In genomic region chr12:124388038-124388676, GRCh38 we compare ENCODE assay signal across 9 cellular contexts.
DNase-seq lines count a peak whose midpoint lies in the region; ATAC-seq, FAIRE-seq and TF ChIP-seq lines count a peak whose summit lies in the region.
"Had no signal": no experiment of that assay in that cellular context is flagged by ENCODE, and none has a peak within 500 bp of the region (broad histone marks: within the 10 kb centered on the region; RNA-seq: fewer than 3 reads in every experiment).

No MANE protein-coding gene starts in this region.

- TF ChIP-seq POLR2A in A549 (IDR thresholded peaks at IDR 0.05; ENCODE audit: low read length): 0 out of 2 replicates have a peak, but pooled peaks have one; percentile 4

- H3K4me3 ChIP-seq in A549: peak overlapping the region; percentile 79
- H3K4me3 ChIP-seq in Karpas-422 (ENCODE audit: low read length): peak overlapping the region; percentile 61
- H3K4me3 ChIP-seq in duodenal mucosa (ENCODE audit: low read depth in 1 of 2, low read length in 2 of 2): peak overlapping the region; percentile 61

- TF ChIP-seq RAD21 in A549 (conservative IDR thresholded peaks at IDR 0.05 in 1 of 2, IDR thresholded peaks at IDR 0.05 in 1 of 2): no peak

- peaks cover 53% of the 10 kb centered on the region for H3K4me1 Mint-ChIP-seq in nephron

- no peaks in the 10 kb centered on the region for H3K9me3 Mint-ChIP-seq in nephron

- FAIRE-seq in A549 (lab: Jason Lieb, UNC): no peak
- no peak for FAIRE-seq in GM19239 (lab: Jason Lieb, UNC)

- no peaks in the 10 kb centered on the region for H3K27me3 Mint-ChIP-seq in nephron (ENCODE audit: low read depth)

- H4K20me1 ChIP-seq in Karpas-422 (ENCODE audit: insufficient read depth, low read depth, low read length): no peaks in the 10 kb centered on the region

- peaks cover 14% of the 10 kb centered on the region for H3K36me3 Mint-ChIP-seq in nephron (ENCODE audit: low read depth)

- H3K36me3 ChIP-seq in Karpas-422 (ENCODE audit: insufficient read depth, low read length) (no peaks in the 10 kb centered on the region), duodenal mucosa (ENCODE audit: control insufficient read depth in 1 of 2, insufficient read depth in 2 of 2, low read length in 2 of 2) (peaks cover 11 to 23% of the 10 kb centered on the region in 2 donors)

- H3K9me3 ChIP-seq in A549: no peaks in the 10 kb centered on the region
- no peaks in the 10 kb centered on the region for H3K9me3 ChIP-seq in Karpas-422 (ENCODE audit: low read length)
- H3K9me3 ChIP-seq in duodenal mucosa (ENCODE audit: control insufficient read depth in 1 of 2, low read length in 2 of 2): no peaks in the 10 kb centered on the region

- peak overlapping the region; percentile 97 for H3K4me2 ChIP-seq in A549
- peak overlapping the region; percentile 71 for H3K4me2 ChIP-seq in Karpas-422 (ENCODE audit: low read depth, low read length, poor library complexity, severe bottlenecking)

- H3K9ac ChIP-seq in Karpas-422 (ENCODE audit: low read length) (peak overlapping the region; percentile 78), duodenal mucosa (ENCODE audit: low read depth in 1 of 2, low read length in 2 of 2) (peak overlapping the region; percentile 39 to 59)

- H2AFZ ChIP-seq in Karpas-422 (ENCODE audit: low read length): no peak overlapping the region

- ATAC-seq in A549: no peak
- no peak for ATAC-seq in HG03520 (IDR thresholded peaks at IDR 0.05; ENCODE audit: unreplicated experiment)

- CTCF ChIA-PET in A549 (lab: Yijun Ruan, JAX): interaction anchor here (0.7 to 9.3 kb wide), 13 partner anchors 8 to 383 kb away, joined by 3 to 100 read pairs (median 5); no protein-coding TSS in a partner anchor

- POLR2A ChIA-PET in A549 (lab: Yijun Ruan, JAX): interaction anchor here (0.7 to 3.8 kb wide), 9 partner anchors 8 to 293 kb away, joined by 3 to 22 read pairs (median 6); no protein-coding TSS in a partner anchor

- peaks cover 69% of the 10 kb centered on the region for H3K4me1 ChIP-seq in A549
- peaks cover 57% of the 10 kb centered on the region for H3K4me1 ChIP-seq in Karpas-422 (ENCODE audit: low read length)
- peaks cover 42% of the 10 kb centered on the region in 2 donors for H3K4me1 ChIP-seq in duodenal mucosa (ENCODE audit: control insufficient read depth in 1 of 2, insufficient read depth in 2 of 2, low read length in 2 of 2)

- WGBS in A549 (ENCODE audit: missing lambda C conversion rate): 4% methylated on average over 14 of the region's 15 CpGs

- peak overlapping the region; percentile 99 to 100 for H3K27ac ChIP-seq in A549
- H3K27ac ChIP-seq in Karpas-422 (ENCODE audit: low read length): peak overlapping the region; percentile 97
- H3K27ac ChIP-seq in duodenal mucosa (ENCODE audit: low read depth, low read length): peak overlapping the region; percentile 20

- peak overlapping the region in 2 of 3 experiments; percentile 28 to 72 for H3K27ac Mint-ChIP-seq in nephron

- TF ChIP-seq EP300 in A549 (IDR thresholded peaks at IDR 0.05): no peak

- DNase-seq in A549 (ENCODE audit: low read depth in 1 of 2, low spot score in 1 of 2) (no peak), Karpas-422 (no peak), NCI-H2196 (lab: John Stamatoyannopoulos, UW; ENCODE audit: unreplicated experiment) (no peak), GM19239 (ENCODE audit: insufficient read length, low spot score) (no peak), COLO829 (ENCODE audit: low spot score) (no peak)
- DNase-seq: GF-D8 had no signal

- H3K79me2 ChIP-seq in Karpas-422 (ENCODE audit: low read length): peaks cover 27% of the 10 kb centered on the region

- H3K9me2 ChIP-seq in Karpas-422 (replicated peaks; ENCODE audit: insufficient read depth, low read length): no peaks in the 10 kb centered on the region

- TF ChIP-seq CTCF in A549 (IDR thresholded peaks at IDR 0.05) (no peak), nephron (IDR thresholded peaks at IDR 0.05; ENCODE audit: unreplicated experiment in 3 of 3) (no peak)

- H3K27me3 ChIP-seq in Karpas-422 (ENCODE audit: low read length) (no peaks in the 10 kb centered on the region), duodenal mucosa (ENCODE audit: control insufficient read depth in 1 of 2, insufficient read depth in 2 of 2, low read length in 2 of 2) (no peaks in the 10 kb centered on the region)

- H3K4me3 Mint-ChIP-seq in nephron: peak overlapping the region; percentile 75 to 84 (median 81)

TF ChIP-seq in A549, 52 proteins besides CTCF, POLR2A, EP300 and RAD21:
- TF ChIP-seq ZSCAN20 (CRISPR knock-in tag; IDR thresholded peaks at IDR 0.05) (no peak), FOXS1 (CRISPR knock-in tag; IDR thresholded peaks at IDR 0.05) (no peak), ATOH8 (CRISPR knock-in tag; IDR thresholded peaks at IDR 0.05; ENCODE audit: low read depth) (no peak), RCOR1 (IDR thresholded peaks at IDR 0.05; ENCODE audit: low read depth, low read length) (no peak), REST (IDR thresholded peaks at IDR 0.05) (no peak), CHD4 (IDR thresholded peaks at IDR 0.05; ENCODE audit: borderline replicate concordance) (no peak), GATA3 (IDR thresholded peaks at IDR 0.05; ENCODE audit: borderline replicate concordance) (no peak), SREBF2 (IDR thresholded peaks at IDR 0.05) (no peak), SMC3 (IDR thresholded peaks at IDR 0.05) (no peak; the same call in 2 of the 3 replicates), CEBPB (IDR thresholded peaks at IDR 0.05) (no peak), HOXB13 (CRISPR knock-in tag; IDR thresholded peaks at IDR 0.05; ENCODE audit: low read depth) (no peak), FOSL2 (IDR thresholded peaks at IDR 0.05) (no peak), FOSL2 (CRISPR knock-in tag; IDR thresholded peaks at IDR 0.05) (no peak), TFCP2L1 (CRISPR knock-in tag; IDR thresholded peaks at IDR 0.05) (no peak), USF2 (IDR thresholded peaks at IDR 0.05) (no peak), FOSB (CRISPR knock-in tag; IDR thresholded peaks at IDR 0.05) (no peak), BHLHE40 (IDR thresholded peaks at IDR 0.05; ENCODE audit: low read depth, low read length) (no peak), ZFP36 (IDR thresholded peaks at IDR 0.05; ENCODE audit: borderline replicate concordance, partially characterized antibody) (no peak), RFX5 (IDR thresholded peaks at IDR 0.05) (no peak)
TF ChIP-seq in A549: peak in this region for 0.

Comparison
In these comparisons a context has a peak if more than half of its experiments do, and no peak if none do; other contexts are left out.
1. H3K27ac ChIP-seq: peak in every context shown above with its lines; median percentile 100 in A549; 97 in Karpas-422; 20 in duodenal mucosa.